ENCODE assay signal across 12 cellular contexts in the genomic region with DNA sequence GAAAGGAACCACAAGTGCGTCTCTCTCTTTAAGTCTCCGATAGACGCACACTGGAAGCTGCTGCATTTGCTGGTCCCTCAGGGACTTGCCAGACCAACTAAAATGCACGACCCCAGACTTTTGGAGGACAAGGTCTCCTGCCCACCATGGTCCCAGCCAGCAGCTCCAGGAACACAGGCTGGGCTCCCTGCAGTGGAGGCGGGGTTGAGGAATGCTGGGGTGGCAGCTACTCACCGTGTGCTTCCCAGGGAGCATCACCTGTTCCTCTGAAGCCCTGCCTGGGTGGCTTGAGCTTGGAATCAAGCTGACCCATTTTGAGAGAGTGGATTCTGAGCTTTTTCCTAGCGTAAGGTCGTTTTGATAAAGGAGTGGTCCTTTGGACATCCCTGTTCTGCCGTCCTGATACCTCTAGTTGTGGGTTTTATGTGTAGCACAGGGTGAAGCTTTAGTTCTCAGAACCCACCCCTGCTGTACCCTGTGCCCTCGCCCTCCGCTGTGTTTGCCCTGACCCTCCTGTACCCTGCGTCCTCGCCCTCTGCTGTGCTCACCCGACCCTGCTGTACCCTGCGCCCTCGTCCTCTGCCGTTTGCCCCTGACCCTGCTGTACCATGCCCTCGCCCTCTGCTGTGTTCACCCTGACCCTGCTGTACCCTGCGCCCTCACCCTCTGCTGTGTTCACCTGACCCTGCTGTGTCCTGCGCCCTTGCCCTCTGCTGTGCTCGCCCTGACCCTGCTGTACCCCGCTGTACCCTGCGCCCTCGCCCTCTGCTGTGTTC. TPM values are rescaled to one million over a fixed set of nuclear protein-coding genes. Genes with fewer than 3 reads are reported as not detected.
A peak's percentile ranks its signal among the peaks of the same experiment; 100 is the strongest.
DNase-seq lines count a peak whose midpoint lies in the region; ATAC-seq lines count a peak whose summit lies in the region.
"Had no signal": no experiment of that assay in that cellular context is flagged by ENCODE, and none has a peak within 500 bp of the region (broad histone marks: within the 10 kb centered on the region; RNA-seq: fewer than 3 reads in every experiment).

No MANE protein-coding gene starts in this region.

- H3K27me3 Mint-ChIP-seq in activated T-helper 17 cell treated with anti-CD3 and anti-CD28 coated beads, Interleukin-2, amount 50 U/mL, for 72 hours = no peaks in the 10 kb centered on the region

- H3K27ac Mint-ChIP-seq in activated naive CD4-positive, alpha-beta T cell treated with anti-CD3 and anti-CD28 coated beads, Interleukin-2, amount 50 U/mL, for 72 hours = peak overlapping the region; percentile 55 to 85
- H3K27ac Mint-ChIP-seq in activated T-helper 17 cell treated with anti-CD3 and anti-CD28 coated beads, Interleukin-2, amount 50 U/mL, for 72 hours = peak overlapping the region; percentile 31
- H3K27ac Mint-ChIP-seq in stimulated activated effector memory CD8-positive, alpha-beta T cell treated with anti-CD3 and anti-CD28 coated beads, Interleukin-12 subunit alpha, Interleukin-12 subunit beta, amount 100 ng/mL, for 72 hours = peak overlapping the region; percentile 88

- H3K9me3 Mint-ChIP-seq in activated naive CD4-positive, alpha-beta T cell treated with anti-CD3 and anti-CD28 coated beads, Interleukin-2, amount 50 U/mL, for 72 hours = no peaks in the 10 kb centered on the region
- H3K9me3 Mint-ChIP-seq in activated T-helper 17 cell treated with anti-CD3 and anti-CD28 coated beads, Interleukin-2, amount 50 U/mL, for 72 hours = no peaks in the 10 kb centered on the region
- H3K9me3 Mint-ChIP-seq in stimulated activated effector memory CD8-positive, alpha-beta T cell treated with anti-CD3 and anti-CD28 coated beads, Interleukin-12 subunit alpha, Interleukin-12 subunit beta, amount 100 ng/mL, for 72 hours = no peaks in the 10 kb centered on the region

- peaks cover 5% of the 10 kb centered on the region for H3K4me1 Mint-ChIP-seq in activated T-helper 17 cell treated with anti-CD3 and anti-CD28 coated beads, Interleukin-2, amount 50 U/mL, for 72 hours
- peaks cover 56% of the 10 kb centered on the region for H3K4me1 Mint-ChIP-seq in stimulated activated effector memory CD8-positive, alpha-beta T cell treated with anti-CD3 and anti-CD28 coated beads, Interleukin-12 subunit alpha, Interleukin-12 subunit beta, amount 100 ng/mL, for 72 hours

- no peak overlapping the region for H3K4me3 Mint-ChIP-seq in activated T-helper 17 cell treated with anti-CD3 and anti-CD28 coated beads, Interleukin-2, amount 50 U/mL, for 72 hours
- H3K4me3 Mint-ChIP-seq in stimulated activated effector memory CD8-positive, alpha-beta T cell treated with anti-CD3 and anti-CD28 coated beads, Interleukin-12 subunit alpha, Interleukin-12 subunit beta, amount 100 ng/mL, for 72 hours = no peak overlapping the region

- H3K36me3 Mint-ChIP-seq in activated naive CD4-positive, alpha-beta T cell treated with anti-CD3 and anti-CD28 coated beads, Interleukin-2, amount 50 U/mL, for 72 hours = peaks cover 0 to 18% of the 10 kb centered on the region in 2 donors
- peaks cover 97% of the 10 kb centered on the region for H3K36me3 Mint-ChIP-seq in activated T-helper 17 cell treated with anti-CD3 and anti-CD28 coated beads, Interleukin-2, amount 50 U/mL, for 72 hours (ENCODE audit: low read depth)
- H3K36me3 Mint-ChIP-seq in stimulated activated effector memory CD8-positive, alpha-beta T cell treated with anti-CD3 and anti-CD28 coated beads, Interleukin-12 subunit alpha, Interleukin-12 subunit beta, amount 100 ng/mL, for 72 hours = peaks cover 100% of the 10 kb centered on the region

- ATAC-seq in activated naive CD4-positive, alpha-beta T cell treated with anti-CD3 and anti-CD28 coated beads, Interleukin-2, amount 50 U/mL, for 72 hours = no peak
- ATAC-seq in activated T-helper 17 cell treated with anti-CD3 and anti-CD28 coated beads, Interleukin-2, amount 50 U/mL, for 72 hours (replicated peaks) = no peak
- ATAC-seq in stimulated activated effector memory CD8-positive, alpha-beta T cell treated with anti-CD3 and anti-CD28 coated beads, Interleukin-12 subunit alpha, Interleukin-12 subunit beta, amount 100 ng/mL, for 72 hours = no peak

- no peak for DNase-seq in activated naive CD4-positive, alpha-beta T cell treated with anti-CD3 and anti-CD28 coated beads, Interleukin-2, amount 50 U/mL, for 72 hours (ENCODE audit: low spot score in 2 of 2)
- DNase-seq in activated naive CD4-positive, alpha-beta T cell (lab: John Stamatoyannopoulos, UW) = no peak
- DNase-seq in stimulated activated effector memory CD8-positive, alpha-beta T cell treated with anti-CD3 and anti-CD28 coated beads, Interleukin-12 subunit alpha, Interleukin-12 subunit beta, amount 100 ng/mL, for 72 hours (ENCODE audit: low spot score in 2 of 2) = no peak
- no peak for DNase-seq in HUDEP-2 (lab: John Stamatoyannopoulos, UW; ENCODE audit: unreplicated experiment in 76 of 76)
- no peak for DNase-seq in foreskin melanocyte
- DNase-seq: activated T-cell treated with anti-CD3 and anti-CD28 coated beads for 4 hours; dermis blood vessel endothelial cell; NCI-H187 treated with DMSO at 0.1 percent for 48 hours; NCI-H524 treated with DMSO at 0.1 percent for 48 hours; posterior cingulate gyrus; stimulated activated CD4-positive, alpha-beta T cell treated with anti-CD3 and anti-CD28 coated beads, Interleukin-12 subunit alpha, Interleukin-12 subunit beta, amount 100 ng/mL, for 4 hours had no signal

RNA-seq across cellular contexts. Expression of gene ZNF276, which starts 11.0 kb away (rescaled TPM):
- total RNA-seq in activated naive CD4-positive, alpha-beta T cell treated with anti-CD3 and anti-CD28 coated beads, Interleukin-2, amount 50 U/mL, for 72 hours = 10 to 100 TPM; 18.1 to 28.3 TPM
- 10 to 100 TPM; 24.7 to 31.1 TPM for total RNA-seq in activated T-helper 17 cell treated with anti-CD3 and anti-CD28 coated beads, Interleukin-2, amount 50 U/mL, for 72 hours

RNA-seq across cellular contexts. Expression of gene VPS9D1, which starts 11.6 kb away (rescaled TPM):
- total RNA-seq in activated naive CD4-positive, alpha-beta T cell treated with anti-CD3 and anti-CD28 coated beads, Interleukin-2, amount 50 U/mL, for 72 hours = 1 to 10 TPM; 2.2 to 2.4 TPM
- total RNA-seq in activated T-helper 17 cell treated with anti-CD3 and anti-CD28 coated beads, Interleukin-2, amount 50 U/mL, for 72 hours = 1 to 10 TPM; 1.7 to 4.1 TPM

RNA-seq across cellular contexts. Expression of gene SPATA2L, which starts 30.8 kb away (rescaled TPM):
- 1 to 10 TPM; 1.3 to 7.0 TPM for total RNA-seq in activated naive CD4-positive, alpha-beta T cell treated with anti-CD3 and anti-CD28 coated beads, Interleukin-2, amount 50 U/mL, for 72 hours
- 1 to 10 TPM; 4.4 to 5.0 TPM for total RNA-seq in activated T-helper 17 cell treated with anti-CD3 and anti-CD28 coated beads, Interleukin-2, amount 50 U/mL, for 72 hours

RNA-seq across cellular contexts. Expression of gene CDK10, which starts 45.8 kb away (rescaled TPM):
- 100 to 1,000 TPM in 1 of 2 donors, 10 to 100 TPM in 1; 97.3 to 151 TPM for total RNA-seq in activated naive CD4-positive, alpha-beta T cell treated with anti-CD3 and anti-CD28 coated beads, Interleukin-2, amount 50 U/mL, for 72 hours
- total RNA-seq in activated T-helper 17 cell treated with anti-CD3 and anti-CD28 coated beads, Interleukin-2, amount 50 U/mL, for 72 hours = 10 to 100 TPM; 81.1 to 98.8 TPM

Comparison
In these comparisons a context has a peak if more than half of its experiments do, and no peak if none do; other contexts are left out.
1. H3K27ac Mint-ChIP-seq: peak in every context shown above with its lines; median percentile 88 in stimulated activated effector memory CD8-positive, alpha-beta T cell treated with anti-CD3 and anti-CD28 coated beads, Interleukin-12 subunit alpha, Interleukin-12 subunit beta, amount 100 ng/mL, for 72 hours; 70 in activated naive CD4-positive, alpha-beta T cell treated with anti-CD3 and anti-CD28 coated beads, Interleukin-2, amount 50 U/mL, for 72 hours; 31 in activated T-helper 17 cell treated with anti-CD3 and anti-CD28 coated beads, Interleukin-2, amount 50 U/mL, for 72 hours.